In genomic region chr15:49637857-49638256, GRCh38 we compare ENCODE assay signal across 21 cellular contexts.
"Had no signal": no experiment of that assay in that cellular context is flagged by ENCODE, and none has a peak within 500 bp of the region (broad histone marks: within the 10 kb centered on the region; RNA-seq: fewer than 3 reads in every experiment).

No MANE protein-coding gene starts in this region.

- H3K9me3 ChIP-seq: adrenal gland, psoas muscle had no signal

- H3K4me3 Mint-ChIP-seq: activated CD4-positive, alpha-beta T cell treated with anti-CD3 and anti-CD28 coated beads for 36 hours; activated T-helper 1 cell treated with anti-CD3 and anti-CD28 coated beads, Interleukin-12 subunit alpha, Interleukin-12 subunit beta, Interleukin-2, Interleukin-4 antibody, amounts not matched to agents 30 ng/mL and 10 ng/mL and 1 ng/mL, durations not matched to agents 14 hours and 24 hours and 36 hours; nephron progenitor cell; stimulated activated naive CD8-positive, alpha-beta T cell treated with anti-CD3 and anti-CD28 coated beads, Interleukin-15, amount 100 ng/mL, for 72 hours had no signal

- H3K4me1 ChIP-seq: adrenal gland, psoas muscle had no signal

- DNase-seq: activated CD4-positive, alpha-beta T cell treated with anti-CD3 and anti-CD28 coated beads for 36 hours; activated CD4-positive, alpha-beta T cell treated with anti-CD3 and anti-CD28 coated beads, Interleukin-2, amount 50 U/mL, for 48 hours; activated gamma-delta T cell treated with Interleukin-2 at 50 U/mL for 16 hours; activated T-cell treated with anti-CD3 and anti-CD28 coated beads for 4 hours; adrenal gland; dermis blood vessel endothelial cell; foreskin keratinocyte; kidney; midbrain; nephron progenitor cell; psoas muscle; right cardiac atrium; stimulated activated CD4-positive, alpha-beta T cell treated with anti-CD3 and anti-CD28 coated beads, Interleukin-15, amount 100 ng/mL, for 24 hours; stimulated activated CD4-positive, alpha-beta T cell treated with anti-CD3 and anti-CD28 coated beads, Interleukin-2, amount 100 ng/mL, for 48 hours; stimulated activated naive CD8-positive, alpha-beta T cell treated with anti-CD3 and anti-CD28 coated beads, Interleukin-15, amount 100 ng/mL, for 72 hours had no signal

- H3K27me3 ChIP-seq: adrenal gland, cardiac muscle cell, foreskin keratinocyte had no signal

- H3K9me3 Mint-ChIP-seq: activated naive CD4-positive, alpha-beta T cell treated with anti-CD3 and anti-CD28 coated beads, Interleukin-2, amount 50 U/mL, for 72 hours; activated T-helper 1 cell treated with anti-CD3 and anti-CD28 coated beads, Interleukin-12 subunit alpha, Interleukin-12 subunit beta, Interleukin-2, Interleukin-4 antibody, amounts not matched to agents 30 ng/mL and 10 ng/mL and 1 ng/mL, durations not matched to agents 14 hours and 24 hours and 36 hours; nephron progenitor cell; stimulated activated naive CD8-positive, alpha-beta T cell treated with anti-CD3 and anti-CD28 coated beads, Interleukin-15, amount 100 ng/mL, for 72 hours had no signal

- H3K4me3 ChIP-seq: adrenal gland, cardiac muscle cell, lung, psoas muscle, skin epidermis had no signal

- H3K27ac Mint-ChIP-seq: activated CD4-positive, alpha-beta T cell treated with anti-CD3 and anti-CD28 coated beads for 36 hours; activated naive CD4-positive, alpha-beta T cell treated with anti-CD3 and anti-CD28 coated beads, Interleukin-2, amount 50 U/mL, for 72 hours; activated T-helper 1 cell treated with anti-CD3 and anti-CD28 coated beads, Interleukin-12 subunit alpha, Interleukin-12 subunit beta, Interleukin-2, Interleukin-4 antibody, amounts not matched to agents 30 ng/mL and 10 ng/mL and 1 ng/mL, durations not matched to agents 14 hours and 24 hours and 36 hours; nephron progenitor cell; stimulated activated naive CD8-positive, alpha-beta T cell treated with anti-CD3 and anti-CD28 coated beads, Interleukin-15, amount 100 ng/mL, for 72 hours had no signal

- H3K27me3 Mint-ChIP-seq: activated CD4-positive, alpha-beta T cell treated with anti-CD3 and anti-CD28 coated beads for 36 hours; stimulated activated naive CD8-positive, alpha-beta T cell treated with anti-CD3 and anti-CD28 coated beads, Interleukin-15, amount 100 ng/mL, for 72 hours had no signal

- H3K27ac ChIP-seq: adrenal gland, cardiac muscle cell, foreskin keratinocyte, psoas muscle had no signal

- H3K4me1 Mint-ChIP-seq: activated CD4-positive, alpha-beta T cell treated with anti-CD3 and anti-CD28 coated beads for 36 hours; nephron progenitor cell; stimulated activated naive CD8-positive, alpha-beta T cell treated with anti-CD3 and anti-CD28 coated beads, Interleukin-15, amount 100 ng/mL, for 72 hours had no signal

- ATAC-seq: activated CD4-positive, alpha-beta T cell treated with anti-CD3 and anti-CD28 coated beads for 36 hours; activated naive CD4-positive, alpha-beta T cell treated with anti-CD3 and anti-CD28 coated beads, Interleukin-2, amount 50 U/mL, for 72 hours; foreskin keratinocyte; left lobe of liver; psoas muscle; right cardiac atrium; stimulated activated naive CD8-positive, alpha-beta T cell treated with anti-CD3 and anti-CD28 coated beads, Interleukin-15, amount 100 ng/mL, for 72 hours had no signal
